9 cellular contexts compared by ENCODE assay signal in the genomic region with DNA sequence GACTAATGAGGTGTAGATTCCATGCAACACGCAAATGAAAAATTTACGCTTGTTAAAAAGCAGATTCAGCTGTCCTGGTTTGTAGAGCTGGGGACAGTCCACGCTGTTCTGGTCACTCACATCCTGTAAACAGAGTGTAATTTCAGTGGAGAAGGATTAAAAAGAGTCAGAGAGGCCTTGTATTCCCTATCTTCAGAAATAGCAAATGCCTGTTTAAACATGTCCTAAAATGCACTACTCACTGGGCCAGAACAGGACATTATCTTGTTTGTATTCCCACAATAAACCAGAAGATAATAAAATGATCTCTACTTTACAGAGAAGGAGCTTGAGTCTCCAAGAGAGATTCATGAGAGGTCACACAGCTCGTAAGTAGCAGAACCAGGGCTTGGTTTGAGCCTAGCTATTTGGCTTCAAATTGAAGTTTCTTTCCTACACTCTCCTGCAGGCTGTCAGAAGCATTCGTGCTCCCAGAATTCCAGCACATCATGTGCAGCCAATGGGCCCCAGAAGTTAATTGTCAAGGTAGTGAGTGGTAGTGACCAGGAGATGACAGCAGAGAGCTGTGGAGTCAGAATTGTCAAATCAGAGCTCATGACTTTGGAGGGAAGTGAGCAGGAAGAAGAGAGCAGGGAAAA.
DNase-seq lines count a peak whose midpoint lies in the region; ATAC-seq and TF ChIP-seq lines count a peak whose summit lies in the region.
"Had no signal": no experiment of that assay in that cellular context is flagged by ENCODE, and none has a peak within 500 bp of the region (broad histone marks: within the 10 kb centered on the region; RNA-seq: fewer than 3 reads in every experiment).

No MANE protein-coding gene starts in this region.

- no peak for DNase-seq in adrenal gland
- DNase-seq in iris pigment epithelial cell (ENCODE audit: low read depth): peak; percentile 41
- DNase-seq in activated CD8-positive, alpha-beta memory T cell treated with anti-CD3 and anti-CD28 coated beads for 24 hours: no peak
- no peak for DNase-seq in stimulated activated naive CD8-positive, alpha-beta T cell treated with anti-CD3 and anti-CD28 coated beads, Interleukin-15, Interleukin-2, amounts not matched to agents 100 U/mL and 50 U/mL, for 24 hours
- no peak for DNase-seq in activated naive CD4-positive, alpha-beta T cell treated with anti-CD3 and anti-CD28 coated beads, Interleukin-2, amount 50 U/mL, for 72 hours (ENCODE audit: low spot score in 2 of 2)

- no peaks in the 10 kb centered on the region for H3K9me3 ChIP-seq in HEK293 (ENCODE audit: control insufficient read depth, insufficient read depth, low read depth, low read length)
- H3K9me3 ChIP-seq in adrenal gland (replicated peaks in 1 of 3): no peaks in the 10 kb centered on the region
- H3K9me3 ChIP-seq in subcutaneous abdominal adipose tissue (ENCODE audit: control insufficient read depth in 5 of 5, low read length in 5 of 5): no peaks in the 10 kb centered on the region

- H3K9ac ChIP-seq in subcutaneous abdominal adipose tissue (ENCODE audit: low read length in 5 of 5): peak overlapping the region in 3 of 5 donors; percentile 22 to 61 (median 52)

- ATAC-seq in GM21786 (IDR thresholded peaks at IDR 0.05; ENCODE audit: unreplicated experiment): no peak
- no peak for ATAC-seq in stimulated activated naive CD8-positive, alpha-beta T cell treated with anti-CD3 and anti-CD28 coated beads, Interleukin-15, Interleukin-2, amounts not matched to agents 100 U/mL and 50 U/mL, for 24 hours
- ATAC-seq in activated naive CD4-positive, alpha-beta T cell treated with anti-CD3 and anti-CD28 coated beads, Interleukin-2, amount 50 U/mL, for 72 hours: no peak

- H3K36me3 ChIP-seq in HEK293 (ENCODE audit: control insufficient read depth in 2 of 2, insufficient read depth in 1 of 2, low read length in 2 of 2) (no peaks in the 10 kb centered on the region), adrenal gland (replicated peaks in 1 of 2) (no peaks in the 10 kb centered on the region), subcutaneous abdominal adipose tissue (ENCODE audit: control insufficient read depth in 5 of 5, insufficient read depth in 5 of 5, low read length in 5 of 5) (peaks cover 0 to 6% (median 2%) of the 10 kb centered on the region in 5 donors)

- H3K27ac Mint-ChIP-seq in activated naive CD4-positive, alpha-beta T cell treated with anti-CD3 and anti-CD28 coated beads, Interleukin-2, amount 50 U/mL, for 72 hours: no peak overlapping the region

- no peaks in the 10 kb centered on the region for H3K27me3 ChIP-seq in adrenal gland
- no peaks in the 10 kb centered on the region for H3K27me3 ChIP-seq in subcutaneous abdominal adipose tissue (ENCODE audit: control insufficient read depth in 5 of 5, insufficient read depth in 4 of 5, low read length in 5 of 5)

- H3K27ac ChIP-seq in HEK293 (ENCODE audit: extremely low read depth, low read depth, low read length) (no peak overlapping the region), adrenal gland (peak overlapping the region in 2 of 5 donors; percentile 61 to 77), subcutaneous abdominal adipose tissue (ENCODE audit: low read depth, low read length) (peak overlapping the region; percentile 93)
- H3K27ac ChIP-seq: HL-60 had no signal

- H3K9me3 Mint-ChIP-seq in activated naive CD4-positive, alpha-beta T cell treated with anti-CD3 and anti-CD28 coated beads, Interleukin-2, amount 50 U/mL, for 72 hours: no peaks in the 10 kb centered on the region

- H3K36me3 Mint-ChIP-seq in activated naive CD4-positive, alpha-beta T cell treated with anti-CD3 and anti-CD28 coated beads, Interleukin-2, amount 50 U/mL, for 72 hours: no peaks in the 10 kb centered on the region

- intact Hi-C loops in adrenal gland (cut with DNase I): no loop called here

- CTCF ChIA-PET in HEK293 (lab: Yijun Ruan, JAX): interaction anchor here (0.7 to 2.2 kb wide), 2 partner anchors 127 to 1015 kb away, joined by 3 to 16 read pairs; no protein-coding TSS in a partner anchor

- POLR2A ChIA-PET in HEK293 (lab: Yijun Ruan, JAX): no interaction called here

- H3K4me1 ChIP-seq in HEK293 (ENCODE audit: control insufficient read depth, insufficient read depth, low read length) (no peaks in the 10 kb centered on the region), adrenal gland (replicated peaks in 1 of 2) (no peaks in the 10 kb centered on the region), subcutaneous abdominal adipose tissue (ENCODE audit: control insufficient read depth in 5 of 5, insufficient read depth in 5 of 5, low read length in 5 of 5) (peaks cover 6 to 35% (median 21%) of the 10 kb centered on the region in 5 donors)

- no peak for TF ChIP-seq CTCF in HEK293 (tag by site-specific recombination; IDR thresholded peaks at IDR 0.05)
- peak; percentile 3 to 51 (median 28) for TF ChIP-seq CTCF in adrenal gland (IDR thresholded peaks at IDR 0.05)

- no peak for TF ChIP-seq POLR2A in adrenal gland (IDR thresholded peaks at IDR 0.05)

- 62 to 83% (median 71%) methylated on average over 5 of the region's 5 CpGs for WGBS in adrenal gland, 4 donors

- no peak overlapping the region for H3K4me3 ChIP-seq in HEK293 (ENCODE audit: low read depth, low read length)
- no peak overlapping the region for H3K4me3 ChIP-seq in adrenal gland
- H3K4me3 ChIP-seq in subcutaneous abdominal adipose tissue (ENCODE audit: low read depth in 1 of 5, low read length in 5 of 5): peak overlapping the region in 2 of 5 donors; percentile 17 to 28

TF ChIP-seq in HEK293, 187 proteins besides CTCF, POLR2A, EP300 and RAD21:
- no peak for TF ChIP-seq ZNF341 (tag by site-specific recombination; IDR thresholded peaks at IDR 0.05; ENCODE audit: low read depth)
- TF ChIP-seq ZNF654 (tag by site-specific recombination; IDR thresholded peaks at IDR 0.05; ENCODE audit: low read depth): peak; percentile 33
TF ChIP-seq in HEK293: peak in this region for 1.
